23 cellular contexts compared by ENCODE assay signal in genomic region chr2:10770956-10771750, GRCh38. TPM values are rescaled to one million over a fixed set of nuclear protein-coding genes. Genes with fewer than 3 reads are reported as not detected.
DNase-seq lines count a peak whose midpoint lies in the region; ATAC-seq lines count a peak whose summit lies in the region.
"Had no signal": no experiment of that assay in that cellular context is flagged by ENCODE, and none has a peak within 500 bp of the region (broad histone marks: within the 10 kb centered on the region; RNA-seq: fewer than 3 reads in every experiment).

No MANE protein-coding gene starts in this region.

- DNase-seq in cardiac septum (ENCODE audit: low spot score), result peak; percentile 57
- no peak for DNase-seq in Right ventricle myocardium superior
- DNase-seq in islet precursor cell, result peak; percentile 47
- DNase-seq in posterior vena cava (ENCODE audit: low spot score), result peak; percentile 71
- no peak for DNase-seq in sciatic nerve (ENCODE audit: low spot score)
- DNase-seq in central memory CD4-positive, alpha-beta T cell, result no peak
- DNase-seq: Calu3, DMS79 treated with DMSO at 0.1 percent for 48 hours, GF-D8, Karpas-422, NCI-H1092, NCI-H1417 treated with DMSO at 0.1 percent for 48 hours, NCI-H1694 treated with DMSO at 0.1 percent for 48 hours, NCI-H2081 treated with DMSO at 0.1 percent for 48 hours, NCI-H446, NCI-H526 treated with DMSO at 0.1 percent for 48 hours, SHP77 treated with DMSO at 0.1 percent for 48 hours, SW 1271 had no signal

- intact Hi-C loops in cardiac septum (cut with DNase I), result no loop called here
- intact Hi-C loops in Right ventricle myocardium superior (cut with DNase I), result no loop called here
- intact Hi-C loops in posterior vena cava (cut with DNase I), result loop anchor here in 1 of 2 donors (1.0 kb wide), 1 partner anchor 41 kb away; the partner anchor contains the start of gene PDIA6
- intact Hi-C loops in sciatic nerve (cut with DNase I), result no loop called here

- ATAC-seq in Right ventricle myocardium superior (ENCODE audit: poor library complexity), result no peak
- ATAC-seq in sciatic nerve, result no peak
- ATAC-seq in GM21717 (IDR thresholded peaks at IDR 0.05; ENCODE audit: unreplicated experiment), result no peak
- ATAC-seq: HepG2, Panc1 had no signal

RNA-seq across cellular contexts. Expression of gene PDIA6, which starts 41.4 kb away (rescaled TPM):
- 130 TPM for total RNA-seq in cardiac septum
- total RNA-seq in Right ventricle myocardium superior, result 111 TPM
- 100 to 1,000 TPM; 111 to 144 TPM for total RNA-seq in posterior vena cava
- 95.4 TPM for total RNA-seq in sciatic nerve

RNA-seq across cellular contexts. Expression of gene ATP6V1C2, which starts 49.7 kb away (rescaled TPM):
- total RNA-seq in cardiac septum (0.24 TPM), Right ventricle myocardium superior (1.6 TPM), posterior vena cava (under 1 TPM; 0.33 to 0.42 TPM), sciatic nerve (0.62 TPM)
- total RNA-seq: A673, HT1080 had no signal

Comparison
In these comparisons a context has a peak if more than half of its experiments do, and no peak if none do; other contexts are left out.
1. DNase-seq: peak in cardiac septum (single experiment), islet precursor cell (single experiment) and posterior vena cava (single experiment); none in Right ventricle myocardium superior (single experiment), sciatic nerve (single experiment) and central memory CD4-positive, alpha-beta T cell (single experiment).